Comparison of ENCODE assay signal across 10 cellular contexts in genomic region chr1:88731475-88731874, GRCh38. TPM values are rescaled to one million over a fixed set of nuclear protein-coding genes. Genes with fewer than 3 reads are reported as not detected.
DNase-seq lines count a peak whose midpoint lies in the region; ATAC-seq, FAIRE-seq and TF ChIP-seq lines count a peak whose summit lies in the region.
"Had no signal": no experiment of that assay in that cellular context is flagged by ENCODE, and none has a peak within 500 bp of the region (broad histone marks: within the 10 kb centered on the region; RNA-seq: fewer than 3 reads in every experiment).

No MANE protein-coding gene starts in this region.

- DNase-seq in NCI-H1092 (lab: John Stamatoyannopoulos, UW) (peak; percentile 72), bronchial epithelial cell (ENCODE audit: low read depth) (peak; percentile 33), mesenchymal stem cell (peak; percentile 88)
- no peak for DNase-seq in effector memory CD4-positive, alpha-beta T cell
- no peak for DNase-seq in activated T-cell treated with anti-CD3 and anti-CD28 coated beads, Interleukin-2, amount 50 U/mL, for 4 hours
- DNase-seq: activated B cell treated with CpG ODN at 0.5 μM for 24 hours had no signal

- H3K4me3 Mint-ChIP-seq in activated T-cell treated with anti-CD3 and anti-CD28 coated beads, Interleukin-2, amount 50 U/mL, for 4 hours, result no peak overlapping the region
- H3K4me3 Mint-ChIP-seq: activated B cell treated with CpG ODN at 0.5 μM for 24 hours had no signal

- H3K4me1 ChIP-seq in ACC112 (ENCODE audit: control insufficient read depth, insufficient read depth, low read length, unreplicated experiment) (peaks cover 21% of the 10 kb centered on the region), mesenchymal stem cell (ENCODE audit: control insufficient read depth, insufficient read depth, low read depth, low read length) (peaks cover 1% of the 10 kb centered on the region)
- no peaks in the 10 kb centered on the region for H3K4me1 ChIP-seq in effector memory CD4-positive, alpha-beta T cell (ENCODE audit: control insufficient read depth, insufficient read depth, low read length, poor library complexity, severe bottlenecking)
- H3K4me1 ChIP-seq: parathyroid adenoma had no signal

- H2BK12ac ChIP-seq in mesenchymal stem cell (ENCODE audit: low read length in 2 of 2), result no peak overlapping the region

- H3K4me1 Mint-ChIP-seq in activated T-cell treated with anti-CD3 and anti-CD28 coated beads, Interleukin-2, amount 50 U/mL, for 4 hours (ENCODE audit: low read depth), result peaks cover 33% of the 10 kb centered on the region

- H3K27me3 ChIP-seq in ACC112 (ENCODE audit: insufficient read depth, low read length) (no peaks in the 10 kb centered on the region), bronchial epithelial cell (ENCODE audit: control insufficient read depth, insufficient read depth, low read length) (no peaks in the 10 kb centered on the region), mesenchymal stem cell (ENCODE audit: control insufficient read depth in 1 of 2, insufficient read depth in 1 of 2, low read length in 2 of 2) (no peaks in the 10 kb centered on the region)
- no peaks in the 10 kb centered on the region for H3K27me3 ChIP-seq in effector memory CD4-positive, alpha-beta T cell (replicated peaks; ENCODE audit: control insufficient read depth, insufficient read depth, low read length, poor library complexity, severe bottlenecking)

- peak overlapping the region; percentile 85 for H3K9ac ChIP-seq in mesenchymal stem cell (ENCODE audit: low read length)
- H3K9ac ChIP-seq: parathyroid adenoma had no signal

- no peak overlapping the region for H3K4ac ChIP-seq in mesenchymal stem cell (ENCODE audit: low read depth in 1 of 2, low read length in 2 of 2)

- no peak overlapping the region for H3K23ac ChIP-seq in mesenchymal stem cell (ENCODE audit: low read length in 2 of 2)

- no peak overlapping the region for H2BK15ac ChIP-seq in mesenchymal stem cell (ENCODE audit: low read depth, poor library complexity, severe bottlenecking)

- H3K36me3 ChIP-seq in ACC112 (ENCODE audit: insufficient read depth, low read length) (no peaks in the 10 kb centered on the region), bronchial epithelial cell (ENCODE audit: control insufficient read depth, insufficient read depth, low read length) (no peaks in the 10 kb centered on the region), mesenchymal stem cell (ENCODE audit: control insufficient read depth in 1 of 2, insufficient read depth in 2 of 2, low read depth in 1 of 2, low read length in 2 of 2) (peaks cover 2 to 7% of the 10 kb centered on the region in 2 experiments)
- H3K36me3 ChIP-seq in effector memory CD4-positive, alpha-beta T cell (ENCODE audit: control insufficient read depth, insufficient read depth, low read length), result peaks cover 3% of the 10 kb centered on the region

- TF ChIP-seq CTCF in bronchial epithelial cell (IDR thresholded peaks at IDR 0.05; ENCODE audit: insufficient read depth, low read length, severe bottlenecking), result no peak

- no peak overlapping the region for H2BK120ac ChIP-seq in mesenchymal stem cell (ENCODE audit: low read depth, low read length)

- H3K9me3 Mint-ChIP-seq in activated T-cell treated with anti-CD3 and anti-CD28 coated beads, Interleukin-2, amount 50 U/mL, for 4 hours, result peaks cover 23% of the 10 kb centered on the region

- H2AFZ ChIP-seq in ACC112 (ENCODE audit: low read length, unreplicated experiment), result no peak overlapping the region
- H2AFZ ChIP-seq in mesenchymal stem cell (ENCODE audit: low read depth, low read length), result no peak overlapping the region
- H2AFZ ChIP-seq: parathyroid adenoma had no signal

- H3K27ac ChIP-seq in ACC112 (ENCODE audit: low read depth, low read length), result peak overlapping the region; percentile 77
- peak overlapping the region; percentile 26 for H3K27ac ChIP-seq in mesenchymal stem cell (ENCODE audit: low read length, poor library complexity, severe bottlenecking)
- no peak overlapping the region for H3K27ac ChIP-seq in effector memory CD4-positive, alpha-beta T cell (ENCODE audit: insufficient read depth, low read length, poor library complexity, severe bottlenecking)
- H3K27ac ChIP-seq: parathyroid adenoma had no signal

- no peak overlapping the region for H2AK5ac ChIP-seq in mesenchymal stem cell (ENCODE audit: low read length, severe bottlenecking)

- no peak overlapping the region for H4K91ac ChIP-seq in mesenchymal stem cell (ENCODE audit: low read length)

- no peak overlapping the region for H3K4me2 ChIP-seq in mesenchymal stem cell (ENCODE audit: low read length, poor library complexity, severe bottlenecking)

- H3K4me3 ChIP-seq in ACC112 (ENCODE audit: low read depth, low read length), result peak overlapping the region; percentile 52
- H3K4me3 ChIP-seq in bronchial epithelial cell (ENCODE audit: low read depth, low read length), result no peak overlapping the region
- H3K4me3 ChIP-seq in mesenchymal stem cell (ENCODE audit: insufficient read depth in 1 of 2, low read depth in 1 of 2, low read length in 2 of 2), result peak overlapping the region in 1 of 2 experiments; percentile 58
- no peak overlapping the region for H3K4me3 ChIP-seq in effector memory CD4-positive, alpha-beta T cell (ENCODE audit: insufficient read depth, low read depth, low read length, poor library complexity, severe bottlenecking)

- H3K18ac ChIP-seq in mesenchymal stem cell (ENCODE audit: low read depth in 1 of 2, low read length in 2 of 2), result no peak overlapping the region

- H3K79me1 ChIP-seq in mesenchymal stem cell (replicated peaks; ENCODE audit: low read length, poor library complexity, severe bottlenecking), result peaks cover 6% of the 10 kb centered on the region

- no peak overlapping the region for H2BK5ac ChIP-seq in mesenchymal stem cell (ENCODE audit: low read depth, low read length, poor library complexity, severe bottlenecking)

- no peak overlapping the region for H4K8ac ChIP-seq in mesenchymal stem cell (ENCODE audit: low read length)

- 15% methylated on average over 2 of the region's 2 CpGs for WGBS in mesenchymal stem cell

- H3K27me3 Mint-ChIP-seq in activated T-cell treated with anti-CD3 and anti-CD28 coated beads, Interleukin-2, amount 50 U/mL, for 4 hours (ENCODE audit: low read depth), result no peaks in the 10 kb centered on the region
- H3K27me3 Mint-ChIP-seq: activated B cell treated with CpG ODN at 0.5 μM for 24 hours had no signal

- FAIRE-seq in bronchial epithelial cell (lab: Jason Lieb, UNC), result no peak

- peaks cover 5% of the 10 kb centered on the region for H3K9me3 ChIP-seq in mesenchymal stem cell (ENCODE audit: control insufficient read depth, low read length)
- H3K9me3 ChIP-seq in effector memory CD4-positive, alpha-beta T cell (ENCODE audit: control insufficient read depth, low read length), result peaks cover 5% of the 10 kb centered on the region

- H3K14ac ChIP-seq in mesenchymal stem cell (ENCODE audit: low read length in 2 of 2), result no peak overlapping the region

- H3K79me2 ChIP-seq in ACC112 (ENCODE audit: control insufficient read depth, insufficient read depth, low read length, unreplicated experiment), result peaks cover 68% of the 10 kb centered on the region

- no peak for ATAC-seq in activated T-cell treated with anti-CD3 and anti-CD28 coated beads, Interleukin-2, amount 50 U/mL, for 4 hours
- ATAC-seq in HG02798 (IDR thresholded peaks at IDR 0.05; ENCODE audit: poor library complexity, unreplicated experiment) (no peak), GM18498 (IDR thresholded peaks at IDR 0.05; ENCODE audit: unreplicated experiment) (no peak)

- H3K36me3 Mint-ChIP-seq in activated T-cell treated with anti-CD3 and anti-CD28 coated beads, Interleukin-2, amount 50 U/mL, for 4 hours (ENCODE audit: insufficient read depth), result peaks cover 51% of the 10 kb centered on the region

RNA-seq across cellular contexts. Expression of gene PKN2, which starts 47.4 kb away (rescaled TPM):
- 18.2 and 20.5 TPM in 2 replicates for total RNA-seq in bronchial epithelial cell
- 22.5 TPM for polyA plus RNA-seq in mesenchymal stem cell (2013, experiment 1 of 2)
- 22.7 TPM for polyA plus RNA-seq in mesenchymal stem cell (2013, experiment 2 of 2)
- total RNA-seq in activated T-cell treated with anti-CD3 and anti-CD28 coated beads, Interleukin-2, amount 50 U/mL, for 4 hours, result 10 to 100 TPM; 10.9 to 12.8 (median 11.7) TPM

Comparison
In these comparisons a context has a peak if more than half of its experiments do, and no peak if none do; other contexts are left out.
1. DNase-seq: peak in NCI-H1092 (single experiment), bronchial epithelial cell (single experiment) and mesenchymal stem cell (single experiment); none in effector memory CD4-positive, alpha-beta T cell (0 of 3) and activated T-cell treated with anti-CD3 and anti-CD28 coated beads, Interleukin-2, amount 50 U/mL, for 4 hours (single experiment).